10 cellular contexts compared by ENCODE assay signal in genomic region chr1:38978245-38978542, GRCh38. TPM values are rescaled to one million over a fixed set of nuclear protein-coding genes. Genes with fewer than 3 reads are reported as not detected.
DNase-seq lines count a peak whose midpoint lies in the region; ATAC-seq, FAIRE-seq and TF ChIP-seq lines count a peak whose summit lies in the region.
"Not testable (repeated sequence)": the region's sequence is repeated elsewhere in the genome, so short reads cannot be mapped to it uniquely, and the experiment has no call there.
"Had no signal": no experiment of that assay in that cellular context is flagged by ENCODE, and none has a peak within 500 bp of the region (broad histone marks: within the 10 kb centered on the region; RNA-seq: fewer than 3 reads in every experiment).

No MANE protein-coding gene starts in this region.

- not testable (repeated sequence) for H3K36me3 ChIP-seq in K562 (ENCODE audit: control insufficient read depth, insufficient read depth, low read length)

- POLR2A ChIA-PET in activated CD4-positive, alpha-beta T cell treated with anti-CD3 and anti-CD28 coated beads, Interleukin-2, amount 10 ng/mL, durations not matched to agents 7 days and 5 days (lab: Charles Lee) = interaction anchor here (0.5 kb wide), 1 partner anchor 107 kb away, joined by 3 read pairs; no protein-coding TSS in a partner anchor
- POLR2A ChIA-PET in K562 (lab: Yijun Ruan, JAX) = interaction anchor here (1.2 kb wide), 2 partner anchors 9 to 25 kb away, joined by 4 to 5 read pairs; no protein-coding TSS in a partner anchor

- TF ChIP-seq EP300 in K562 (IDR thresholded peaks at IDR 0.05; ENCODE audit: low read length) = not testable (repeated sequence)

- H3K9me1 ChIP-seq in K562 (ENCODE audit: control insufficient read depth, insufficient read depth, low read length) = not testable (repeated sequence)

- not testable (repeated sequence) for H3K27me3 ChIP-seq in K562 (ENCODE audit: control insufficient read depth in 2 of 2, insufficient read depth in 2 of 2, low read length in 2 of 2)

- BruUV-seq in K562 (replicated peaks; lab: Mats Ljungman, UMichigan) = not testable (repeated sequence)

- H4K20me1 ChIP-seq in K562 (replicated peaks; ENCODE audit: control insufficient read depth, insufficient read depth, low read length) = not testable (repeated sequence)

- H3K27me3 Mint-ChIP-seq in T-helper 17 cell; activated CD4-positive, alpha-beta T cell treated with anti-CD3 and anti-CD28 coated beads, Interleukin-2, amount 10 ng/mL, durations not matched to agents 7 days and 5 days; activated naive CD4-positive, alpha-beta T cell treated with anti-CD3 and anti-CD28 coated beads for 36 hours (ENCODE audit: low read depth): not testable (repeated sequence)

- H3K9me3 Mint-ChIP-seq in activated CD4-positive, alpha-beta T cell treated with anti-CD3 and anti-CD28 coated beads, Interleukin-2, amount 10 ng/mL, durations not matched to agents 7 days and 5 days = peaks cover 15% of the 10 kb centered on the region
- H3K9me3 Mint-ChIP-seq in activated naive CD4-positive, alpha-beta T cell treated with anti-CD3 and anti-CD28 coated beads for 36 hours = not testable (repeated sequence)

- H3K4me1 Mint-ChIP-seq in T-helper 17 cell; activated naive CD4-positive, alpha-beta T cell treated with anti-CD3 and anti-CD28 coated beads for 36 hours (ENCODE audit: low read depth): not testable (repeated sequence)
- H3K4me1 Mint-ChIP-seq in activated CD4-positive, alpha-beta T cell treated with anti-CD3 and anti-CD28 coated beads, Interleukin-2, amount 10 ng/mL, durations not matched to agents 7 days and 5 days = peaks cover 18% of the 10 kb centered on the region

- intact Hi-C loops in activated naive CD4-positive, alpha-beta T cell treated with anti-CD3 and anti-CD28 coated beads for 36 hours (cut with micrococcal nuclease); K562 (cut with micrococcal nuclease): not testable (repeated sequence)

- not testable (repeated sequence) for H3K79me2 ChIP-seq in K562 (ENCODE audit: control insufficient read depth, insufficient read depth, low read length)

- 69% methylated on average over 6 of the region's 6 CpGs for WGBS in K562 (ENCODE audit: insufficient coverage, low coverage, missing lambda C conversion rate)

- not testable (repeated sequence) for TF ChIP-seq POLR2A in K562 (conservative IDR thresholded peaks at IDR 0.05)

- TF ChIP-seq RAD21 in K562 (CRISPR knock-in tag; conservative IDR thresholded peaks at IDR 0.05 in 1 of 2, IDR thresholded peaks at IDR 0.05 in 1 of 2) = not testable (repeated sequence)

- H3K36me3 Mint-ChIP-seq in T-helper 17 cell (ENCODE audit: low read depth); activated naive CD4-positive, alpha-beta T cell treated with anti-CD3 and anti-CD28 coated beads for 36 hours (ENCODE audit: low read depth): not testable (repeated sequence)
- peaks cover 18% of the 10 kb centered on the region for H3K36me3 Mint-ChIP-seq in activated CD4-positive, alpha-beta T cell treated with anti-CD3 and anti-CD28 coated beads, Interleukin-2, amount 10 ng/mL, durations not matched to agents 7 days and 5 days (ENCODE audit: low read depth)

- FAIRE-seq in K562 (lab: Jason Lieb, UNC) = not testable (repeated sequence)

- in situ Hi-C loops in K562 (cut with MboI) = not testable (repeated sequence)

- H3K4me1 ChIP-seq in K562 (replicated peaks in 1 of 2; ENCODE audit: control insufficient read depth in 2 of 2, insufficient read depth in 2 of 2, low read length in 2 of 2) = not testable (repeated sequence)

- not testable (repeated sequence) for TF ChIP-seq CTCF in K562 (IDR thresholded peaks at IDR 0.05 in 2 of 3, conservative IDR thresholded peaks at IDR 0.05 in 1 of 3; ENCODE audit: insufficient read depth in 2 of 3, low read depth in 1 of 3, low read length in 3 of 3)

- H2AFZ ChIP-seq in K562 (ENCODE audit: low read depth, low read length) = not testable (repeated sequence)

- H3K4me2 ChIP-seq in K562 (ENCODE audit: insufficient read depth, low read length) = not testable (repeated sequence)

- H3K27ac Mint-ChIP-seq in T-helper 17 cell = peak overlapping the region; percentile 65
- H3K27ac Mint-ChIP-seq in activated CD4-positive, alpha-beta T cell treated with anti-CD3 and anti-CD28 coated beads, Interleukin-2, amount 10 ng/mL, durations not matched to agents 7 days and 5 days = peak overlapping the region; percentile 93
- H3K27ac Mint-ChIP-seq in activated naive CD4-positive, alpha-beta T cell treated with anti-CD3 and anti-CD28 coated beads for 36 hours = peak overlapping the region; percentile 18

- H3K4me3 ChIP-seq in K562 = not testable (repeated sequence)

- ATAC-seq in T-helper 17 cell, K562: not testable (repeated sequence)

- CTCF ChIA-PET in activated CD4-positive, alpha-beta T cell treated with anti-CD3 and anti-CD28 coated beads, Interleukin-2, amount 10 ng/mL, durations not matched to agents 7 days and 5 days (lab: Charles Lee); K562 (lab: Yijun Ruan, JAX; ENCODE audit: low intra/inter-chr PET ratio): not testable (repeated sequence)
- CTCF ChIA-PET in activated naive CD4-positive, alpha-beta T cell treated with anti-CD3 and anti-CD28 coated beads for 36 hours (lab: Charles Lee) = interaction anchor here (0.7 kb wide), 1 partner anchor 332 kb away, joined by 3 read pairs; no protein-coding TSS in a partner anchor

- H3K4me3 Mint-ChIP-seq in T-helper 17 cell = not testable (repeated sequence)
- peak overlapping the region; percentile 54 for H3K4me3 Mint-ChIP-seq in activated CD4-positive, alpha-beta T cell treated with anti-CD3 and anti-CD28 coated beads, Interleukin-2, amount 10 ng/mL, durations not matched to agents 7 days and 5 days
- peak overlapping the region; percentile 21 for H3K4me3 Mint-ChIP-seq in activated naive CD4-positive, alpha-beta T cell treated with anti-CD3 and anti-CD28 coated beads for 36 hours

- DNase-seq in DMS53 (lab: John Stamatoyannopoulos, UW) = peak; percentile 21
- peak in 1 of 3 donors; percentile 21 for DNase-seq in T-helper 17 cell
- peak; percentile 43 for DNase-seq in activated CD4-positive, alpha-beta T cell treated with anti-CD3 and anti-CD28 coated beads, Interleukin-2, amount 10 ng/mL, durations not matched to agents 7 days and 5 days
- peak; percentile 65 for DNase-seq in activated CD8-positive, alpha-beta memory T cell treated with anti-CD3 and anti-CD28 coated beads, Interleukin-2, amount 50 U/mL, for 48 hours
- DNase-seq in activated naive CD4-positive, alpha-beta T cell treated with anti-CD3 and anti-CD28 coated beads for 36 hours = peak; percentile 60
- peak in 1 of 4 experiments; percentile 51 for DNase-seq in K562 (ENCODE audit: extremely low read depth in 1 of 4, low spot score in 3 of 4)
- DNase-seq in stimulated activated CD4-positive, alpha-beta T cell treated with anti-CD3 and anti-CD28 coated beads, Interleukin-4, amount 100 ng/mL, for 24 hours = peak; percentile 19

- H3K27ac ChIP-seq in K562 (ENCODE audit: extremely low read depth, low read depth, low read length) = not testable (repeated sequence)

- H3K9ac ChIP-seq in K562 (ENCODE audit: insufficient read depth in 1 of 2, low read depth in 2 of 2, low read length in 2 of 2) = not testable (repeated sequence)

- not testable (repeated sequence) for H3K9me3 ChIP-seq in T-helper 17 cell (ENCODE audit: control insufficient read depth, low read length, poor library complexity, severe bottlenecking); K562 (replicated peaks; ENCODE audit: control insufficient read depth, insufficient read depth, low read depth, low read length)

RNA-seq across cellular contexts. Expression of gene AKIRIN1, which starts 12.9 kb away (rescaled TPM):
- total RNA-seq in T-helper 17 cell = 10 to 100 TPM; 74.2 to 82.1 TPM
- 10 to 100 TPM; 61.2 to 74.5 TPM for total RNA-seq in activated CD4-positive, alpha-beta T cell treated with anti-CD3 and anti-CD28 coated beads, Interleukin-2, amount 10 ng/mL, durations not matched to agents 7 days and 5 days
- 10 to 100 TPM; 58.1 to 58.5 TPM for total RNA-seq in activated naive CD4-positive, alpha-beta T cell treated with anti-CD3 and anti-CD28 coated beads for 36 hours
- total RNA-seq in K562 (2011; cell fraction: chromatin; rRNA removed; ENCODE audit: low replicate concordance) = 26.5 and 51.2 TPM in 2 replicates
- total RNA-seq in K562 (2011; cell fraction: nucleolus; rRNA removed) = 19.3 and 20.1 TPM in 2 replicates
- total RNA-seq in K562 (2011; cell fraction: nucleoplasm; rRNA removed) = 46.7 and 64.7 TPM in 2 replicates
- total RNA-seq in K562 (2014; rRNA removed) = 68.9 and 72.4 TPM in 2 replicates
- 81.7 and 86.5 TPM in 2 replicates for total RNA-seq in K562 (2014; rRNA removed; fragmentation: Illumina TruSeq; extraction: Trizol)
- total RNA-seq in K562 (2015; rRNA removed; fragmentation: Illumina TruSeq; extraction: Trizol) = 76.2 and 83.4 TPM in 2 replicates
- 86.0 and 87.8 TPM in 2 replicates for total RNA-seq in K562 (2021)
- 95.0 and 139 TPM in 2 replicates for polyA plus RNA-seq in K562 (2011; rRNA removed)
- 53.8 and 59.9 TPM in 2 replicates for polyA plus RNA-seq in K562 (2011; cell fraction: cytosol; rRNA removed)
- polyA plus RNA-seq in K562 (2011; cell fraction: nucleus; rRNA removed) = 18.7 and 19.1 TPM in 2 replicates
- 69.5 and 81.6 TPM in 2 replicates for polyA plus RNA-seq in K562 (2012)
- polyA plus RNA-seq in K562 (2014; fragmentation: Illumina TruSeq; extraction: Trizol) = 91.4 and 103 TPM in 2 replicates
- 10 to 100 TPM; 11.5 to 17.6 TPM for polyA plus RNA-seq in K562 (2014; fragmentation: Nextera tagmentation; extraction: Ambion mirVana)
- 85.1 and 87.2 TPM in 2 replicates for polyA plus RNA-seq in K562 (2014; rRNA removed)
- 81.6 and 94.1 TPM in 2 replicates for polyA minus RNA-seq in K562 (2011; rRNA and poly(A)+ RNA removed)
- polyA minus RNA-seq in K562 (2011; cell fraction: cytosol; rRNA and poly(A)+ RNA removed) = 33.5 and 47.6 TPM in 2 replicates
- 10.1 and 12.8 TPM in 2 replicates for polyA minus RNA-seq in K562 (2011; cell fraction: nucleus; rRNA and poly(A)+ RNA removed)

RNA-seq across cellular contexts. Expression of gene RHBDL2, which starts 36.6 kb away (rescaled TPM):
- total RNA-seq in T-helper 17 cell = not detected
- total RNA-seq in activated CD4-positive, alpha-beta T cell treated with anti-CD3 and anti-CD28 coated beads, Interleukin-2, amount 10 ng/mL, durations not matched to agents 7 days and 5 days = not detected
- not detected for total RNA-seq in activated naive CD4-positive, alpha-beta T cell treated with anti-CD3 and anti-CD28 coated beads for 36 hours
- total RNA-seq in K562 (2011; cell fraction: chromatin; rRNA removed; ENCODE audit: low replicate concordance) = not detected in 2 replicates
- total RNA-seq in K562 (2011; cell fraction: nucleolus; rRNA removed) = not detected in 2 replicates
- total RNA-seq in K562 (2011; cell fraction: nucleoplasm; rRNA removed) = not detected in 2 replicates
- total RNA-seq in K562 (2014; rRNA removed) = not detected in 2 replicates
- not detected in 2 replicates for total RNA-seq in K562 (2014; rRNA removed; fragmentation: Illumina TruSeq; extraction: Trizol)
- not detected in 2 replicates for total RNA-seq in K562 (2015; rRNA removed; fragmentation: Illumina TruSeq; extraction: Trizol)
- not detected in 2 replicates for total RNA-seq in K562 (2021)
- not detected in 2 replicates for polyA plus RNA-seq in K562 (2011; rRNA removed)
- not detected in 2 replicates for polyA plus RNA-seq in K562 (2011; cell fraction: cytosol; rRNA removed)
- not detected in 2 replicates for polyA plus RNA-seq in K562 (2011; cell fraction: nucleus; rRNA removed)
- polyA plus RNA-seq in K562 (2012) = 0.07 and 0.28 TPM in 2 replicates
- polyA plus RNA-seq in K562 (2014; fragmentation: Illumina TruSeq; extraction: Trizol) = not detected in 2 replicates
- not detected for polyA plus RNA-seq in K562 (2014; fragmentation: Nextera tagmentation; extraction: Ambion mirVana)
- not detected in 2 replicates for polyA plus RNA-seq in K562 (2014; rRNA removed)
- polyA minus RNA-seq in K562 (2011; rRNA and poly(A)+ RNA removed) = not detected in 2 replicates
- not detected in 2 replicates for polyA minus RNA-seq in K562 (2011; cell fraction: cytosol; rRNA and poly(A)+ RNA removed)
- polyA minus RNA-seq in K562 (2011; cell fraction: nucleus; rRNA and poly(A)+ RNA removed) = not detected in 2 replicates
- total RNA-seq: H9, OCI-LY7, Right ventricle myocardium superior had no signal

RNA-seq across cellular contexts. Expression of gene NDUFS5, which starts 48.0 kb away (rescaled TPM):
- total RNA-seq in T-helper 17 cell (10 to 100 TPM; 86.6 to 94.0 TPM), K562 (2014; rRNA removed) (1,178 and 1,281 TPM in 2 replicates), K562 (2014; rRNA removed; fragmentation: Illumina TruSeq; extraction: Trizol) (1,116 and 1,227 TPM in 2 replicates), K562 (2015; rRNA removed; fragmentation: Illumina TruSeq; extraction: Trizol) (976 and 1,027 TPM in 2 replicates), K562 (2021) (499 and 523 TPM in 2 replicates)
- 100 to 1,000 TPM; 125 to 148 TPM for total RNA-seq in activated CD4-positive, alpha-beta T cell treated with anti-CD3 and anti-CD28 coated beads, Interleukin-2, amount 10 ng/mL, durations not matched to agents 7 days and 5 days
- total RNA-seq in activated naive CD4-positive, alpha-beta T cell treated with anti-CD3 and anti-CD28 coated beads for 36 hours = 100 to 1,000 TPM; 226 TPM
- total RNA-seq in K562 (2011; cell fraction: chromatin; rRNA removed; ENCODE audit: low replicate concordance) = 66.1 and 87.1 TPM in 2 replicates
- 111 and 135 TPM in 2 replicates for total RNA-seq in K562 (2011; cell fraction: nucleolus; rRNA removed)
- 140 and 150 TPM in 2 replicates for total RNA-seq in K562 (2011; cell fraction: nucleoplasm; rRNA removed)
- polyA plus RNA-seq in K562 (2011; rRNA removed) (839 and 1,074 TPM in 2 replicates), K562 (2014; fragmentation: Illumina TruSeq; extraction: Trizol) (1,614 and 1,625 TPM in 2 replicates), K562 (2014; fragmentation: Nextera tagmentation; extraction: Ambion mirVana) (1,000 to 10,000 TPM; 2,515 to 2,737 TPM), K562 (2014; rRNA removed) (1,487 and 1,540 TPM in 2 replicates)
- 254 and 811 TPM in 2 replicates for polyA plus RNA-seq in K562 (2011; cell fraction: cytosol; rRNA removed)
- 160 and 368 TPM in 2 replicates for polyA plus RNA-seq in K562 (2011; cell fraction: nucleus; rRNA removed)
- 421 and 1,566 TPM in 2 replicates for polyA plus RNA-seq in K562 (2012)
- polyA minus RNA-seq in K562 (2011; rRNA and poly(A)+ RNA removed) = 775 and 778 TPM in 2 replicates
- polyA minus RNA-seq in K562 (2011; cell fraction: cytosol; rRNA and poly(A)+ RNA removed) = 126 and 154 TPM in 2 replicates
- 43.4 and 90.9 TPM in 2 replicates for polyA minus RNA-seq in K562 (2011; cell fraction: nucleus; rRNA and poly(A)+ RNA removed)

Comparison
In these comparisons a context has a peak if more than half of its experiments do, and no peak if none do; other contexts are left out.
1. H3K27ac Mint-ChIP-seq: peak in every context shown above with its lines; median percentile 93 in activated CD4-positive, alpha-beta T cell treated with anti-CD3 and anti-CD28 coated beads, Interleukin-2, amount 10 ng/mL, durations not matched to agents 7 days and 5 days; 65 in T-helper 17 cell; 18 in activated naive CD4-positive, alpha-beta T cell treated with anti-CD3 and anti-CD28 coated beads for 36 hours.